In genomic region chr9:23322392-23322791, GRCh38 we compare ENCODE assay signal across 14 cellular contexts.
DNase-seq lines count a peak whose midpoint lies in the region; ATAC-seq and TF ChIP-seq lines count a peak whose summit lies in the region.
"Had no signal": no experiment of that assay in that cellular context is flagged by ENCODE, and none has a peak within 500 bp of the region (broad histone marks: within the 10 kb centered on the region; RNA-seq: fewer than 3 reads in every experiment).

No MANE protein-coding gene starts in this region.

- H3K4me1 ChIP-seq in MM.1S (ENCODE audit: low read length) (no peaks in the 10 kb centered on the region), lower lobe of right lung (no peaks in the 10 kb centered on the region)

- no peaks in the 10 kb centered on the region for H3F3A ChIP-seq in MM.1S (ENCODE audit: insufficient read depth, low read length)

- no peak overlapping the region for H3K9ac ChIP-seq in MM.1S (ENCODE audit: low read length)

- in situ Hi-C loops in astrocyte of the spinal cord (cut with HindIII; ENCODE audit: low sequenced_read_pairs): no loop called here

- no peaks in the 10 kb centered on the region for H3K79me2 ChIP-seq in MM.1S (ENCODE audit: low read length)

- no peak for ATAC-seq in lower lobe of right lung
- ATAC-seq in GM21786 (IDR thresholded peaks at IDR 0.05; ENCODE audit: unreplicated experiment): no peak
- no peak for ATAC-seq in HG03432 (IDR thresholded peaks at IDR 0.05; ENCODE audit: unreplicated experiment)
- ATAC-seq: right cardiac atrium had no signal

- no peaks in the 10 kb centered on the region for H3K27me3 ChIP-seq in MM.1S (replicated peaks; ENCODE audit: insufficient read depth, low read length)
- no peaks in the 10 kb centered on the region for H3K27me3 ChIP-seq in lower lobe of right lung (ENCODE audit: low read depth)

- CTCF ChIA-PET in GM10248 (lab: Yijun Ruan, JAX): no interaction called here

- intact Hi-C loops in lower lobe of right lung (cut with DNase I): no loop called here

- H4K20me1 ChIP-seq in MM.1S (ENCODE audit: insufficient read depth, low read length): no peaks in the 10 kb centered on the region

- no peak overlapping the region for H2AFZ ChIP-seq in MM.1S (ENCODE audit: low read length)

- POLR2A ChIA-PET in GM10248 (lab: Yijun Ruan, JAX): no interaction called here

- H3K9me3 ChIP-seq in MM.1S (replicated peaks; ENCODE audit: insufficient read depth, low read length): no peaks in the 10 kb centered on the region
- H3K9me3 ChIP-seq in lower lobe of right lung: no peaks in the 10 kb centered on the region

- H3K27ac ChIP-seq in MM.1S (ENCODE audit: low read length) (no peak overlapping the region), lower lobe of right lung (no peak overlapping the region)

- H3K4me3 ChIP-seq in MM.1S (ENCODE audit: low read length): no peak overlapping the region
- H3K4me3 ChIP-seq in astrocyte of the spinal cord (ENCODE audit: low read depth, low read length): no peak overlapping the region
- H3K4me3 ChIP-seq in lower lobe of right lung: no peak overlapping the region

- TF ChIP-seq CTCF in GM10248 (IDR thresholded peaks at IDR 0.05; ENCODE audit: control extremely low read depth, extremely low read depth, low read depth, missing control alignments) (peak; percentile 13), MM.1S (IDR thresholded peaks at IDR 0.05; ENCODE audit: low read length) (no peak; the same call in 1 of the 2 replicates), astrocyte of the spinal cord (IDR thresholded peaks at IDR 0.05; ENCODE audit: low read depth, low read length) (peak; percentile 46), lower lobe of right lung (IDR thresholded peaks at IDR 0.05) (peak; percentile 13)

- DNase-seq in GM10248 (ENCODE audit: extremely low spot score): no peak
- DNase-seq in MM.1S: peak; percentile 7
- no peak for DNase-seq in astrocyte of the spinal cord (ENCODE audit: low read depth, low spot score)
- DNase-seq in lower lobe of right lung: no peak
- no peak for DNase-seq in NCI-H1417 (lab: John Stamatoyannopoulos, UW)
- DNase-seq in DMS153 (lab: John Stamatoyannopoulos, UW): no peak
- DNase-seq: activated CD4-positive, CD25-positive, alpha-beta regulatory T cell; activated T-cell treated with anti-CD3 and anti-CD28 coated beads for 4 hours; aorta; CD4-positive, alpha-beta memory T cell; right cardiac atrium; SIG-M5 had no signal

- H3K36me3 ChIP-seq in MM.1S (replicated peaks; ENCODE audit: insufficient read depth, low read length) (no peaks in the 10 kb centered on the region), lower lobe of right lung (no peaks in the 10 kb centered on the region)

- H3K4me2 ChIP-seq in MM.1S (ENCODE audit: low read depth, low read length): no peak overlapping the region

- H3K9me2 ChIP-seq in MM.1S (replicated peaks; ENCODE audit: insufficient read depth, low read length): no peaks in the 10 kb centered on the region
